18 cellular contexts compared by ENCODE assay signal in the genomic region with DNA sequence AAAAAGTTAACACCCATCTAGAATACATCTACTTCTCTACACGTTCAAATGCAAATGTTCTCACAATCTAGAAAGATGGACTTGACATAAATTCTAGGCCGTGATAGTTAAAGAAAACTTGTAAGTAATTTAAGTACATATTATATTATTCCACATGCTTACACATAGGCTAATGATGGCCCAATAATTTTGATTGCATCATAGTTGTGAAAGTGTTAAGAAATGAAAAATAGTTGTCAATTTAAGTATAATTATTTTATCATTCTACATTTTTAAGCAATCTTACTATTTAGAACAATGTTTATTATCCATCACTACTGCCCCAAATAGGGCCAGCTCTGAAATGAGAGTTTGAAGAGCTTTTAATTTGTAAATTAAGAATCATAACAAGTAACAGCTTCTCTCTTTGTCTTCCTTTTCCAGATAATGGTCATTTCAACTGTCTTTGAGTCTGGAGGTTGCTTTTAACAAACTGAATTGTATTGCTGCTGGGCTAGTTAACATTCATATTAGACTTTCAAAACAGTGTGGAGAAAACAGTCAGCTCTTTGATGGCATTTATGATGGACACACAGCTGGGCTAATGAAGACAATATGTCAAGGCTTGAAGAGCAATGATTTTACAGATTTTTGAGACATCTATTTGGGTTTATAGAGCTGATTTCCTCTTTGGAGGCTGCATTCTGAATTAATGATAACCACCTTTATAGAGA.
A peak's percentile ranks its signal among the peaks of the same experiment; 100 is the strongest.
DNase-seq lines count a peak whose midpoint lies in the region; ATAC-seq, FAIRE-seq and TF ChIP-seq lines count a peak whose summit lies in the region.
"Had no signal": no experiment of that assay in that cellular context is flagged by ENCODE, and none has a peak within 500 bp of the region (broad histone marks: within the 10 kb centered on the region; RNA-seq: fewer than 3 reads in every experiment).

No MANE protein-coding gene starts in this region.

- in situ Hi-C loops in HepG2 (cut with HindIII; ENCODE audit: extremely low pct_ligation_motif_present, low pct_unique_long_range_greater_than_20kb): no loop called here

- H2BK12ac ChIP-seq in H1 (ENCODE audit: low read depth, low read length): no peak overlapping the region

- WGBS in HepG2 (ENCODE audit: low lambda C conversion rate): 1% methylated on average over 2 of the region's 2 CpGs
- WGBS in right lobe of liver (ENCODE audit: insufficient coverage, low coverage, low lambda C conversion rate, missing lambda C conversion rate): 41% methylated on average over 2 of the region's 2 CpGs
- WGBS in H1 (ENCODE audit: extremely low coverage in 1 of 2, insufficient coverage in 1 of 2, insufficient read length in 1 of 2, insufficient replicate concordance in 2 of 2, low coverage in 1 of 2, low lambda C conversion rate in 2 of 2, missing lambda C conversion rate in 1 of 2), 2 experiments: 86% methylated on average over 2 of the region's 2 CpGs; no CpG with 5 or more reads in 1 of the 2 experiments

- H4K20me1 ChIP-seq in HepG2 (ENCODE audit: insufficient read depth, low read length) (no peaks in the 10 kb centered on the region), H1 (replicated peaks in 1 of 2; ENCODE audit: control insufficient read depth in 1 of 2, insufficient read depth in 2 of 2, low read length in 2 of 2) (no peaks in the 10 kb centered on the region)

- H3K4me3 ChIP-seq in HepG2 (replicated peaks in 1 of 3; ENCODE audit: insufficient read depth in 1 of 3, low read depth in 2 of 3, low read length in 3 of 3): no peak overlapping the region
- no peak overlapping the region for H3K4me3 ChIP-seq in right lobe of liver
- H3K4me3 ChIP-seq in H1 (ENCODE audit: extremely low read depth in 1 of 4, insufficient read depth in 2 of 4, low read depth in 3 of 4, low read length in 4 of 4): no peak overlapping the region
- H3K4me3 ChIP-seq: GM23248 had no signal

- CTCF ChIA-PET in HepG2 (lab: Yijun Ruan, JAX; ENCODE audit: low intra/inter-chr PET ratio, low total read pairs): no interaction called here
- CTCF ChIA-PET in H1 (lab: Charles Lee; ENCODE audit: partially characterized antibody): interaction anchor here (1.3 to 1.4 kb wide), 3 partner anchors 14 to 87 kb away, joined by 3 to 7 read pairs (median 4); no protein-coding TSS in a partner anchor

- TF ChIP-seq EP300 in HepG2 (IDR thresholded peaks at IDR 0.05; ENCODE audit: low read depth in 2 of 2, low read length in 2 of 2) (no peak), HepG2 (CRISPR knock-in tag; IDR thresholded peaks at IDR 0.05; ENCODE audit: borderline replicate concordance) (no peak), H1 (IDR thresholded peaks at IDR 0.05; ENCODE audit: borderline replicate concordance in 1 of 2, low read depth in 2 of 2, low read length in 2 of 2) (no peak)

- H3K56ac ChIP-seq in H1 (replicated peaks; ENCODE audit: insufficient read length, low read depth, low read length): no peak overlapping the region

- POLR2A ChIA-PET in HepG2 (lab: Yijun Ruan, JAX): no interaction called here
- POLR2A ChIA-PET in H1 (lab: Charles Lee; ENCODE audit: partially characterized antibody): no interaction called here

- no peak overlapping the region for H2BK5ac ChIP-seq in H1 (ENCODE audit: low read depth, low read length)

- no peak overlapping the region for H3K14ac ChIP-seq in H1 (ENCODE audit: insufficient read length)

- DNase-seq in HepG2 (ENCODE audit: low spot score): no peak
- no peak for DNase-seq in right lobe of liver
- no peak for DNase-seq in H1 (ENCODE audit: low read depth in 1 of 2, low spot score in 2 of 2)
- DNase-seq in pons (ENCODE audit: low spot score): peak; percentile 79
- no peak for DNase-seq in epidermal melanocyte (ENCODE audit: insufficient read length, low spot score)
- DNase-seq: 8988T; AML-193; CD8-positive, alpha-beta T cell; COR-L47; DMS153; DMS79 treated with DMSO at 0.1 percent for 48 hours; EL; GM23248; H7 had no signal

- no peak for FAIRE-seq in HepG2 (lab: Jason Lieb, UNC)
- no peak for FAIRE-seq in H1 (lab: Jason Lieb, UNC)
- FAIRE-seq: D721Med, GM12891 had no signal

- H3K4me2 ChIP-seq in HepG2 (ENCODE audit: low read depth, low read length) (no peak overlapping the region), H1 (ENCODE audit: insufficient read depth in 1 of 2, low read depth in 2 of 2, low read length in 2 of 2) (no peak overlapping the region)

- H3K79me2 ChIP-seq in HepG2 (ENCODE audit: insufficient read depth, low read length): no peaks in the 10 kb centered on the region
- no peaks in the 10 kb centered on the region for H3K79me2 ChIP-seq in H1 (ENCODE audit: control insufficient read depth in 1 of 2, insufficient read depth in 2 of 2, low read length in 2 of 2)

- H3K9ac ChIP-seq in HepG2 (ENCODE audit: insufficient read depth, low read depth, low read length): no peak overlapping the region
- H3K9ac ChIP-seq in H1 (replicated peaks in 1 of 4; ENCODE audit: extremely low read depth in 1 of 4, low read depth in 3 of 4, low read length in 3 of 4): no peak overlapping the region
- H3K9ac ChIP-seq: GM23248 had no signal

- H3K36me3 ChIP-seq in HepG2 (replicated peaks in 1 of 2; ENCODE audit: control insufficient read depth in 1 of 2, insufficient read depth in 2 of 2, low read length in 2 of 2) (no peaks in the 10 kb centered on the region), right lobe of liver (no peaks in the 10 kb centered on the region), H1 (ENCODE audit: control insufficient read depth in 2 of 4, insufficient read depth in 4 of 4, low read length in 3 of 4) (no peaks in the 10 kb centered on the region)

- no peak overlapping the region for H2AK5ac ChIP-seq in H1 (ENCODE audit: low read depth, low read length)

- no peak overlapping the region for H2BK120ac ChIP-seq in H1 (replicated peaks; ENCODE audit: low read depth, low read length)

- H3K27ac ChIP-seq in HepG2 (ENCODE audit: extremely low read length, insufficient read depth, low read length): no peak overlapping the region
- H3K27ac ChIP-seq in right lobe of liver: no peak overlapping the region
- no peak overlapping the region for H3K27ac ChIP-seq in H1 (ENCODE audit: low read depth, low read length)
- H3K27ac ChIP-seq: GM23248 had no signal

- no peak overlapping the region for H2AFZ ChIP-seq in HepG2 (ENCODE audit: low read length)
- H2AFZ ChIP-seq in H1 (ENCODE audit: low read length): no peak overlapping the region
- H2AFZ ChIP-seq: GM23248 had no signal

- H3K4me1 ChIP-seq in HepG2 (ENCODE audit: insufficient read depth, low read length): no peaks in the 10 kb centered on the region
- no peaks in the 10 kb centered on the region for H3K4me1 ChIP-seq in right lobe of liver
- H3K4me1 ChIP-seq in H1 (replicated peaks in 1 of 4; ENCODE audit: control insufficient read depth in 3 of 4, insufficient read depth in 4 of 4, low read length in 3 of 4): no peaks in the 10 kb centered on the region

- no peak overlapping the region for H3K18ac ChIP-seq in H1 (ENCODE audit: extremely low read depth, low read length)

- TF ChIP-seq POLR2A in HepG2 (IDR thresholded peaks at IDR 0.05; ENCODE audit: insufficient read depth in 1 of 2, low read depth in 2 of 2, low read length in 2 of 2) (no peak), right lobe of liver (IDR thresholded peaks at IDR 0.05) (no peak), H1 (IDR thresholded peaks at IDR 0.05; ENCODE audit: control extremely low read depth in 1 of 2, low read depth in 2 of 2, low read length in 2 of 2) (no peak)

- no peaks in the 10 kb centered on the region for H3K9me3 ChIP-seq in HepG2 (ENCODE audit: low read length)
- H3K9me3 ChIP-seq in right lobe of liver: no peaks in the 10 kb centered on the region
- no peaks in the 10 kb centered on the region for H3K9me3 ChIP-seq in H1 (ENCODE audit: insufficient read depth in 2 of 2, low read depth in 1 of 2, low read length in 1 of 2)

- no peak overlapping the region for H4K8ac ChIP-seq in H1 (ENCODE audit: extremely low read depth, insufficient read depth, low read length)

- no TSS peak for BruUV-seq in HepG2 (replicated peaks; lab: Mats Ljungman, UMichigan)

- no peak for ATAC-seq in HepG2
- ATAC-seq in right lobe of liver: no peak
- no peak for ATAC-seq in HG03469 (IDR thresholded peaks at IDR 0.05; ENCODE audit: unreplicated experiment)
- ATAC-seq in HG03378 (IDR thresholded peaks at IDR 0.05; ENCODE audit: unreplicated experiment): no peak
- ATAC-seq: CD8-positive, alpha-beta T cell had no signal

- H2BK20ac ChIP-seq in H1 (ENCODE audit: low read length): no peak overlapping the region

- no peak overlapping the region for H3K4ac ChIP-seq in H1 (replicated peaks; ENCODE audit: insufficient read length, low read depth, low read length)

- intact Hi-C loops in HepG2 (cut with micrococcal nuclease; ENCODE audit: unreplicated experiment) (no loop called here), right lobe of liver (cut with DNase I) (no loop called here)

- no peaks in the 10 kb centered on the region for H3K79me1 ChIP-seq in H1 (ENCODE audit: low read depth, low read length)

- no peak overlapping the region for H2BK15ac ChIP-seq in H1 (ENCODE audit: low read length)

- no peak overlapping the region for H3K23ac ChIP-seq in H1 (ENCODE audit: insufficient read length)

- TF ChIP-seq RAD21 in HepG2 (CRISPR knock-in tag; IDR thresholded peaks at IDR 0.05) (no peak), H1 (IDR thresholded peaks at IDR 0.05 in 1 of 2, conservative IDR thresholded peaks at IDR 0.05 in 1 of 2; ENCODE audit: low read depth in 2 of 2, low read length in 2 of 2) (no peak)

- H3K27me3 ChIP-seq in HepG2 (ENCODE audit: control insufficient read depth in 1 of 2, insufficient read depth in 2 of 2, low read length in 2 of 2) (no peaks in the 10 kb centered on the region; a peak in 1 of 5 replicates), right lobe of liver (no peaks in the 10 kb centered on the region), H1 (replicated peaks in 1 of 4; ENCODE audit: control insufficient read depth in 3 of 4, extremely low read depth in 1 of 4, insufficient read depth in 3 of 4, low read length in 3 of 4) (no peaks in the 10 kb centered on the region)

- no peaks in the 10 kb centered on the region for H3K23me2 ChIP-seq in H1 (ENCODE audit: low read depth, low read length)

- no peak overlapping the region for H4K5ac ChIP-seq in H1 (ENCODE audit: insufficient read length, low read depth, low read length)

- no peak for TF ChIP-seq CTCF in HepG2 (CRISPR knock-in tag; IDR thresholded peaks at IDR 0.05)
- no peak for TF ChIP-seq CTCF in right lobe of liver (IDR thresholded peaks at IDR 0.05)
- no peak for TF ChIP-seq CTCF in H1 (IDR thresholded peaks at IDR 0.05; ENCODE audit: control extremely low read depth in 1 of 3, insufficient read depth in 1 of 3, low read depth in 1 of 3, low read length in 3 of 3)

- no peak overlapping the region for H4K91ac ChIP-seq in H1 (replicated peaks; ENCODE audit: insufficient read length, low read length)

TF ChIP-seq in HepG2, 621 proteins besides CTCF, POLR2A, EP300 and RAD21 (continues in another document):
- peak; percentile 60 for TF ChIP-seq CEBPB (IDR thresholded peaks at IDR 0.05; ENCODE audit: borderline replicate concordance, low read depth, low read length)
- no peak for TF ChIP-seq POGZ (CRISPR knock-in tag; IDR thresholded peaks at IDR 0.05)

TF ChIP-seq in H1, 55 proteins besides CTCF, POLR2A, EP300 and RAD21 (continues in another document):
- TF ChIP-seq, protein P1, sequence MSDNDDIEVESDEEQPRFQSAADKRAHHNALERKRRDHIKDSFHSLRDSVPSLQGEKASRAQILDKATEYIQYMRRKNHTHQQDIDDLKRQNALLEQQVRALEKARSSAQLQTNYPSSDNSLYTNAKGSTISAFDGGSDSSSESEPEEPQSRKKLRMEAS (IDR thresholded peaks at IDR 0.05): no peak
